In genomic region chrX:153885968-153886903, GRCh38 we compare ENCODE assay signal across 9 cellular contexts. TPM values are rescaled to one million over a fixed set of nuclear protein-coding genes. Genes with fewer than 3 reads are reported as not detected.
DNase-seq lines count a peak whose midpoint lies in the region; ATAC-seq, FAIRE-seq and TF ChIP-seq lines count a peak whose summit lies in the region.
"Had no signal": no experiment of that assay in that cellular context is flagged by ENCODE, and none has a peak within 500 bp of the region (broad histone marks: within the 10 kb centered on the region; RNA-seq: fewer than 3 reads in every experiment).

Gene L1CAM (minus strand): TSS chrX:153886173. CDS start chrX:153875836, 10,337 bp downstream.

- peaks cover 13% of the 10 kb centered on the region; the same call in 1 of the 2 replicates for H3K9me3 ChIP-seq in BLaER1
- no peaks in the 10 kb centered on the region for H3K9me3 ChIP-seq in mucosa of descending colon
- H3K9me3 ChIP-seq in psoas muscle = no peaks in the 10 kb centered on the region
- H3K9me3 ChIP-seq: tibial artery had no signal

- intact Hi-C loops in mucosa of descending colon (cut with DNase I, micrococcal nuclease) = no loop called here
- intact Hi-C loops in psoas muscle (cut with DNase I) = no loop called here

- 5 to 40% (median 25%) methylated on average over 1 to 68 of the region's 94 CpGs for WGBS in psoas muscle, 3 donors

- H3K27me3 ChIP-seq in BLaER1 = peaks cover 91% of the 10 kb centered on the region
- H3K27me3 ChIP-seq in psoas muscle (ENCODE audit: insufficient read depth in 3 of 3, low read length in 2 of 3) = peaks cover 0 to 76% (median 12%) of the 10 kb centered on the region in 3 donors

- ATAC-seq in mucosa of descending colon (peak; percentile 38), psoas muscle (no peak), HG02852 (IDR thresholded peaks at IDR 0.05; ENCODE audit: unreplicated experiment) (no peak), GM21786 (IDR thresholded peaks at IDR 0.05; ENCODE audit: unreplicated experiment) (no peak), HG03097 (IDR thresholded peaks at IDR 0.05; ENCODE audit: low FRiP score, unreplicated experiment) (no peak)

- H3K9ac ChIP-seq in BLaER1 = no peak within 1 kb of the TSS

- FAIRE-seq in HTR-8/SVneo (lab: Jason Lieb, UNC) = no peak

- H3K4me3 ChIP-seq in BLaER1 (peak within 1 kb of the TSS; percentile 65), mucosa of descending colon (no peak within 1 kb of the TSS), psoas muscle (no peak within 1 kb of the TSS)

- peak within 1 kb of the TSS; percentile 82 for H3K4me2 ChIP-seq in BLaER1

- no peak for TF ChIP-seq CTCF in mucosa of descending colon (IDR thresholded peaks at IDR 0.05)
- TF ChIP-seq CTCF in psoas muscle (IDR thresholded peaks at IDR 0.05) = no peak

- peaks cover 55% of the 10 kb centered on the region for H4K20me1 ChIP-seq in BLaER1

- H3K36me3 ChIP-seq in BLaER1 (no peaks in the 10 kb centered on the region), mucosa of descending colon (ENCODE audit: low read depth) (no peaks in the 10 kb centered on the region), psoas muscle (ENCODE audit: insufficient read depth in 1 of 2, low read depth in 1 of 2) (no peaks in the 10 kb centered on the region)
- H3K36me3 ChIP-seq: tibial artery had no signal

- no peak within 1 kb of the TSS for H3K27ac ChIP-seq in BLaER1
- H3K27ac ChIP-seq in psoas muscle = no peak within 1 kb of the TSS
- H3K27ac ChIP-seq: tibial artery had no signal

- H3K4me1 ChIP-seq in BLaER1 (peaks cover 67% of the 10 kb centered on the region), mucosa of descending colon (ENCODE audit: low read depth) (no peaks in the 10 kb centered on the region), psoas muscle (no peaks in the 10 kb centered on the region)

- DNase-seq in HTR-8/SVneo (ENCODE audit: insufficient read length, low spot score) = peak; percentile 14
- DNase-seq in astrocyte of the hippocampus (ENCODE audit: low read depth, low spot score) = peak; percentile 14
- DNase-seq in mucosa of descending colon = peak in 1 of 3 donors; percentile 31
- DNase-seq in psoas muscle = no peak
- DNase-seq: tibial artery had no signal

RNA-seq across cellular contexts. Expression of gene L1CAM, which starts in this region (rescaled TPM):
- total RNA-seq in mucosa of descending colon (10 to 100 TPM in 1 of 3 donors, 1 to 10 TPM in 2; 3.0 to 66.9 (median 7.0) TPM), psoas muscle (1 to 10 TPM in 2 of 4 donors, under 1 TPM in 2; 0.22 to 1.5 (median 0.90) TPM)
- polyA plus RNA-seq in psoas muscle = under 1 TPM; 0.36 to 0.46 (median 0.39) TPM

Comparison
In these comparisons a context has a peak if more than half of its experiments do, and no peak if none do; other contexts are left out.
1. DNase-seq: peak in HTR-8/SVneo (single experiment) and astrocyte of the hippocampus (single experiment); none in psoas muscle (0 of 2).